Comparison of ENCODE assay signal across 24 cellular contexts in the genomic region with DNA sequence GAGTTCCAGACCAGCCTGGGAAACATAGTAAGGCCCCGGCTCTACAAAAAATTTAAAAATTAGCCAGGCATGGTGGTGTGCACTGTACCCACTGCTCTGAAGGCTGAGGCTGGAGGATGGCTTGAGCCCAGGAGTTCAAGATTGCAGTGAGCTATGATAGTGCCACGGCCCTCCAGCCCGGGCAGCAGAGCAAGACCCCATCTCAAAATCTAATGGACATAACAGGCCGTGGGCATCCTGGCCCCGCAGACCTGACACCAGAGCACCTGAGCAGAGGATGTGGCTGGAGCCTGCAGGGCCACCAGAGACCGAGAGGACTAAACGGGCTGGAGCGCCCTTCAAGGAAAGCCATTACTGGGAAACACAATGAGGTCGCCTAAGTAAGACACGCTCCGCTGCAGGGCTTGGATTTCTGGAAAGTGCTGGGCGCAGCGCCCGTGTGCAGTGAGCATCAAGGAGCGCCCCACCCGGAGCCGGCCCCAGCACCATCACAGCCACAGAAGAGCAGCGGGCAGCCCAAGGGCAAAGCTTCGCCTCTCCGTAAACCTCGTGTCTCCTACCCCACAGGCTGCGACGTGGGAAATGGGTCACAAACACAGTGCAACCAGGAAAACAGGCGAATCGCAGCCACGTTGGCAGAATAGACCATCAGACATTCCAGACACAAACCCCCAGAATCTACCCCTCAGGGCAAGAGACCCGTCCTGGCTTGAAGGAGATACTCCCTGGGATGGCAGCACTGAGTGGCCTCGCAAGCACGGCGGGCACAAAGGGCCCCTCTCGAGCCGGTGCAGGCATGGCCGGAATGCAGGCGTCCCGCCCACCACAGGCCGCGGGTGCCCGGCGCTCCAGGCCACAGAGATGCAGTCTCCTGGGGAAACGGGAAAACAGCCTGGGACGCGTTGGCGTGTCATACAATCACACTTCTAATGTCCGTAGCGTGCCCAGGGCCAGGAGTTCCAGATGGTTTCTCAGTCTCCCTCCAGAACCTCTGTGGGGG. TPM values are rescaled to one million over a fixed set of nuclear protein-coding genes. Genes with fewer than 3 reads are reported as not detected.
DNase-seq lines count a peak whose midpoint lies in the region; ATAC-seq lines count a peak whose summit lies in the region.
"Had no signal": no experiment of that assay in that cellular context is flagged by ENCODE, and none has a peak within 500 bp of the region (broad histone marks: within the 10 kb centered on the region; RNA-seq: fewer than 3 reads in every experiment).

No MANE protein-coding gene starts in this region.

- H3K4me3 ChIP-seq in skeletal muscle tissue (ENCODE audit: low read length in 3 of 3), result peak overlapping the region; percentile 30 to 68 (median 43)
- H3K4me3 ChIP-seq: SJSA1, tibial artery had no signal

- peak overlapping the region in 2 of 3 donors; percentile 32 to 69 for H3K9ac ChIP-seq in skeletal muscle tissue (ENCODE audit: low read depth in 1 of 3, low read length in 3 of 3)

- ATAC-seq in HG03571 (IDR thresholded peaks at IDR 0.05; ENCODE audit: unreplicated experiment), result no peak
- ATAC-seq in HG02870 (IDR thresholded peaks at IDR 0.05; ENCODE audit: unreplicated experiment), result no peak
- ATAC-seq: activated CD8-positive, alpha-beta T cell treated with anti-CD3 and anti-CD28 coated beads for 36 hours; foreskin keratinocyte had no signal

- peaks cover 0 to 5% (median 4%) of the 10 kb centered on the region in 3 donors for H3K36me3 ChIP-seq in skeletal muscle tissue (ENCODE audit: control insufficient read depth in 3 of 3, insufficient read depth in 3 of 3, low read length in 3 of 3)
- H3K36me3 ChIP-seq: SJSA1 had no signal

- H3K27me3 ChIP-seq in skeletal muscle tissue (ENCODE audit: control insufficient read depth in 3 of 3, insufficient read depth in 3 of 3, low read length in 3 of 3), result peaks cover 0 to 10% (median 6%) of the 10 kb centered on the region in 3 donors
- H3K27me3 ChIP-seq: tibial artery had no signal

- DNase-seq in Daoy (ENCODE audit: low read depth) (peak; percentile 34), SW480 (ENCODE audit: low spot score) (peak; percentile 66), medulla oblongata (ENCODE audit: extremely low spot score) (peak; percentile 27), NCI-H774 (lab: John Stamatoyannopoulos, UW) (no peak)
- DNase-seq: activated B cell treated with CpG ODN at 0.5 μM for 24 hours; activated CD8-positive, alpha-beta T cell treated with anti-CD3 and anti-CD28 coated beads for 36 hours; activated naive CD4-positive, alpha-beta T cell treated with anti-CD3 and anti-CD28 coated beads, Interleukin-2, amount 10 ng/mL, durations not matched to agents 7 days and 5 days; activated T-cell treated with anti-CD3 and anti-CD28 coated beads, Interleukin-2, amount 50 U/mL, for 24 hours; cortex of kidney; foreskin keratinocyte; H9; kidney; MM.1S; NCI-H146; NCI-H82; stimulated activated naive CD4-positive, alpha-beta T cell; tibial artery had no signal

- peaks cover 7 to 13% (median 10%) of the 10 kb centered on the region in 3 donors for H3K4me1 ChIP-seq in skeletal muscle tissue (ENCODE audit: control insufficient read depth in 3 of 3, insufficient read depth in 3 of 3, low read length in 3 of 3)
- H3K4me1 ChIP-seq: foreskin keratinocyte had no signal

- no peak overlapping the region for H3K27ac ChIP-seq in skeletal muscle tissue (ENCODE audit: low read depth, low read length)
- H3K27ac ChIP-seq: foreskin keratinocyte, SJSA1, tibial artery had no signal

- H3K9me3 ChIP-seq in skeletal muscle tissue (ENCODE audit: control insufficient read depth in 3 of 3, low read length in 3 of 3), result no peaks in the 10 kb centered on the region
- H3K9me3 ChIP-seq: tibial artery had no signal

RNA-seq across cellular contexts. Expression of a gene that starts 4.9 kb away (rescaled TPM):
- total RNA-seq in Daoy (2014; rRNA removed; shearing (Covaris generic)), result 0.40 and 3.4 TPM in 2 replicates
- 1.0 TPM for total RNA-seq in skeletal muscle tissue
- total RNA-seq: activated B cell treated with CpG ODN at 0.5 μM for 24 hours, B cell, mononuclear cell had no signal

RNA-seq across cellular contexts. Expression of a gene that starts 16.8 kb away (rescaled TPM):
- not detected in 2 replicates for total RNA-seq in Daoy (2014; rRNA removed; shearing (Covaris generic))
- total RNA-seq in skeletal muscle tissue, result under 0.01 TPM
- total RNA-seq: activated CD8-positive, alpha-beta T cell treated with anti-CD3 and anti-CD28 coated beads for 36 hours; B cell; foreskin keratinocyte; mononuclear cell; SJSA1; T-helper 2 cell treated with Interferon-gamma antibody and Interleukin-4, amounts not matched to agents 100 ng/mL and 5 ng/mL, for 36 hours had no signal
